In the genomic region with DNA sequence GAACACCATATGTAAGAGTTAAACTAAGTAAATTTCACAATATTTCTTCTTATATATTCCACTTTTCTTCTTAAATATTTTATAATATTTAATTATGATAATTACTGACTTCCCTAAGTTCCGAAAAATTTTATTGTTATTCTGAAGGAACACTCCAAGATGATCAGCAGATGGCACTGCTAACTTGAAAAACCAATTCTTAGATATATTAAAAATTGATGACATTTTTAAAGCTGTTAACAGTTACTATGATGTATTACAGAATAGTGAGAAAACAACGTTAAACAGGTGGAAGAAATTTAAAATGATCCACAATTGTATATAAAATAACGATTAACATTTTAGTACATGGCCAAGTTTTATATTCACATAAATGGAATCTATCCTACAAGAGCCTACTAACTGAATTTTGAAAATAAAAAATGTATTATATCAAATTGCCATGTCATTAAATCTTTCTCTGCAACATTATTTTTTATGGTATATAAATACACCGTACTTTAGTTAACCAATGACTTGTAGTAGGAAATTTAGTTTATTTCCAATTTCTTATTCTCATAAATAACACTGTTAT, we compare ENCODE assay signal across 9 cellular contexts. TPM values are rescaled to one million over a fixed set of nuclear protein-coding genes. Genes with fewer than 3 reads are reported as not detected.
A peak's percentile ranks its signal among the peaks of the same experiment; 100 is the strongest.
DNase-seq lines count a peak whose midpoint lies in the region; ATAC-seq and TF ChIP-seq lines count a peak whose summit lies in the region.
"Had no signal": no experiment of that assay in that cellular context is flagged by ENCODE, and none has a peak within 500 bp of the region (broad histone marks: within the 10 kb centered on the region; RNA-seq: fewer than 3 reads in every experiment).

No MANE protein-coding gene starts in this region.

- DNase-seq in NCI-H82 (lab: John Stamatoyannopoulos, UW) (peak; percentile 31), NCI-H82 treated with DMSO at 0.1 percent for 48 hours (lab: John Stamatoyannopoulos, UW; ENCODE audit: unreplicated experiment) (no peak), RKO (ENCODE audit: low spot score) (peak; percentile 57), fibroblast of pulmonary artery (ENCODE audit: low read depth) (peak; percentile 71), superior temporal gyrus (ENCODE audit: extremely low spot score) (peak; percentile 83), ureter (ENCODE audit: low spot score) (no peak), NCI-H187 treated with DMSO at 0.1 percent for 48 hours (lab: John Stamatoyannopoulos, UW) (no peak)
- DNase-seq: activated CD4-positive, alpha-beta memory T cell treated with anti-CD3 and anti-CD28 coated beads for 36 hours had no signal

- no peak overlapping the region for H3K4me3 ChIP-seq in fibroblast of pulmonary artery (replicated peaks; ENCODE audit: low read depth, low read length)

- ATAC-seq in GM21576 (IDR thresholded peaks at IDR 0.05; ENCODE audit: unreplicated experiment): no peak

- TF ChIP-seq CTCF in fibroblast of pulmonary artery (IDR thresholded peaks at IDR 0.05; ENCODE audit: low read length, missing control alignments): peak; percentile 44

RNA-seq across cellular contexts. Expression of gene MUSK, which starts 30.1 kb away (rescaled TPM):
- not detected for total RNA-seq in ureter
- total RNA-seq: activated CD4-positive, alpha-beta memory T cell treated with anti-CD3 and anti-CD28 coated beads for 36 hours had no signal

RNA-seq across cellular contexts. Expression of gene SVEP1, which starts 58.9 kb away (rescaled TPM):
- 19.7 TPM for total RNA-seq in ureter
- total RNA-seq: activated CD4-positive, alpha-beta memory T cell treated with anti-CD3 and anti-CD28 coated beads for 36 hours had no signal

Comparison
In these comparisons a context has a peak if more than half of its experiments do, and no peak if none do; other contexts are left out.
1. DNase-seq: peak in NCI-H82 (single experiment), RKO (single experiment), fibroblast of pulmonary artery (single experiment) and superior temporal gyrus (single experiment); none in NCI-H82 treated with DMSO at 0.1 percent for 48 hours (single experiment), ureter (single experiment) and NCI-H187 treated with DMSO at 0.1 percent for 48 hours (single experiment).